39 cellular contexts compared by ENCODE assay signal in the genomic region with DNA sequence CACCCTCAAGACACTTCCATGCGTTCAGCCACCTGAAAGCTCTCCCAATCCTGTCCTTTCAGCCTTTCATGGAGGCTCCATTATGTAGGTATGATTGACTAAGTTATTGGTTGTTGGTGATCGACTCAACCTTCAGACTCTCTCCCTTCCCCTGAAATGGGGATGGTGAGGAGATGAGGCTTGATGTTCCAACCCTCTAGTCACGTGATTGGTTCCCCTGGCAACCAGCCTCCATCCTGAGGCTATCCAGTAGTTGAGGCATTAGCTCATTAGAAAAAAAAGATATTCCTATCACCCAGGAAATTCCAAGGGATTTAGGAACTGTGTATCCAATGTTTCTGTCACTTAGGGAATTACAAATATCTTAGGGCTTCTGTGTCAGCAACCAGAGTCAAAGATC.
"Had no signal": no experiment of that assay in that cellular context is flagged by ENCODE, and none has a peak within 500 bp of the region (broad histone marks: within the 10 kb centered on the region; RNA-seq: fewer than 3 reads in every experiment).

No MANE protein-coding gene starts in this region.

- H3K9me3 ChIP-seq: adrenal gland, ascending aorta, body of pancreas, breast epithelium had no signal

- DNase-seq: activated effector memory CD4-positive, alpha-beta T cell treated with anti-CD3 and anti-CD28 coated beads, Interleukin-2, amount 50 U/mL, for 16 hours; activated effector memory CD4-positive, alpha-beta T cell treated with Interleukin-2 at 50 U/mL for 16 hours; activated gamma-delta T cell; activated gamma-delta T cell treated with Interleukin-2 at 50 U/mL for 16 hours; activated naive CD4-positive, alpha-beta T cell; activated naive CD4-positive, alpha-beta T cell treated with anti-CD3 and anti-CD28 coated beads for 36 hours; activated naive CD4-positive, alpha-beta T cell treated with anti-CD3 and anti-CD28 coated beads, Interleukin-2, amount 10 ng/mL, durations not matched to agents 7 days and 5 days; activated naive CD4-positive, alpha-beta T cell treated with anti-CD3 and anti-CD28 coated beads, Interleukin-2, amount 50 U/mL, for 16 hours; activated naive CD4-positive, alpha-beta T cell treated with Interleukin-2 at 50 U/mL for 16 hours; activated naive CD8-positive, alpha-beta T cell treated with anti-CD3 and anti-CD28 coated beads for 36 hours; activated naive CD8-positive, alpha-beta T cell treated with anti-CD3 and anti-CD28 coated beads, Interleukin-2, amount 10 ng/mL, durations not matched to agents 7 days and 5 days; activated naive CD8-positive, alpha-beta T cell treated with anti-CD3 and anti-CD28 coated beads, Interleukin-2, amount 50 U/mL, for 24 hours; activated T-cell treated with anti-CD3 and anti-CD28 coated beads, Interleukin-2, amount 50 U/mL, for 1 hour; activated T-cell treated with anti-CD3 and anti-CD28 coated beads, Interleukin-2, amount 50 U/mL, for 24 hours; activated T-cell treated with anti-CD3 and anti-CD28 coated beads, Interleukin-2, amount 50 U/mL, for 4 hours; activated T-cell treated with anti-CD3 and anti-CD28 coated beads, Interleukin-2, amount 50 U/mL, for 48 hours; activated T-cell treated with anti-CD3 and anti-CD28 coated beads, Interleukin-2, amount 50 U/mL, for 72 hours; adrenal gland; amniotic stem cell; amygdala; anterior cingulate cortex; aorta; body of pancreas; brain microvascular endothelial cell; caudate nucleus; central memory CD4-positive, alpha-beta T cell; cerebellar nuclear complex had no signal

- FAIRE-seq: astrocyte had no signal

- H3K4me3 Mint-ChIP-seq: activated naive CD4-positive, alpha-beta T cell treated with anti-CD3 and anti-CD28 coated beads for 36 hours; activated naive CD4-positive, alpha-beta T cell treated with anti-CD3 and anti-CD28 coated beads, Interleukin-2, amount 10 ng/mL, durations not matched to agents 7 days and 5 days; activated naive CD4-positive, alpha-beta T cell treated with anti-CD3 and anti-CD28 coated beads, Interleukin-2, amount 50 U/mL, for 24 hours; activated naive CD8-positive, alpha-beta T cell; activated naive CD8-positive, alpha-beta T cell treated with anti-CD3 and anti-CD28 coated beads for 36 hours; activated naive CD8-positive, alpha-beta T cell treated with anti-CD3 and anti-CD28 coated beads, Interleukin-2, amount 10 ng/mL, durations not matched to agents 7 days and 5 days; activated naive CD8-positive, alpha-beta T cell treated with anti-CD3 and anti-CD28 coated beads, Interleukin-2, amount 50 U/mL, for 24 hours; activated T-cell treated with anti-CD3 and anti-CD28 coated beads, Interleukin-2, amount 50 U/mL, for 24 hours; activated T-cell treated with anti-CD3 and anti-CD28 coated beads, Interleukin-2, amount 50 U/mL, for 4 hours; activated T-cell treated with anti-CD3 and anti-CD28 coated beads, Interleukin-2, amount 50 U/mL, for 72 hours; activated T-helper 1 cell treated with anti-CD3 and anti-CD28 coated beads, Interleukin-12 subunit alpha, Interleukin-12 subunit beta, Interleukin-2, Interleukin-4 antibody, amounts not matched to agents 30 ng/mL and 10 ng/mL and 1 ng/mL, durations not matched to agents 14 hours and 24 hours and 36 hours; activated T-helper 17 cell treated with anti-CD3 and anti-CD28 coated beads, Interleukin-2, amount 50 U/mL, for 72 hours; brain; central memory CD8-positive, alpha-beta T cell had no signal

- H3K27me3 ChIP-seq: adrenal gland, ascending aorta, body of pancreas, brain microvascular endothelial cell, breast epithelium, cardiac muscle cell had no signal

- H3K27ac ChIP-seq: adrenal gland, ascending aorta, body of pancreas, brain microvascular endothelial cell, breast epithelium, cardiac muscle cell had no signal

- H3K27me3 Mint-ChIP-seq: activated naive CD4-positive, alpha-beta T cell treated with anti-CD3 and anti-CD28 coated beads, Interleukin-2, amount 10 ng/mL, durations not matched to agents 7 days and 5 days; activated naive CD4-positive, alpha-beta T cell treated with anti-CD3 and anti-CD28 coated beads, Interleukin-2, amount 50 U/mL, for 24 hours; activated naive CD8-positive, alpha-beta T cell treated with anti-CD3 and anti-CD28 coated beads for 36 hours; activated naive CD8-positive, alpha-beta T cell treated with anti-CD3 and anti-CD28 coated beads, Interleukin-2, amount 10 ng/mL, durations not matched to agents 7 days and 5 days; activated naive CD8-positive, alpha-beta T cell treated with anti-CD3 and anti-CD28 coated beads, Interleukin-2, amount 50 U/mL, for 24 hours; activated T-cell treated with anti-CD3 and anti-CD28 coated beads, Interleukin-2, amount 50 U/mL, for 24 hours; activated T-helper 17 cell treated with anti-CD3 and anti-CD28 coated beads, Interleukin-2, amount 50 U/mL, for 72 hours; central memory CD8-positive, alpha-beta T cell had no signal

- H3K9me3 Mint-ChIP-seq: activated naive CD4-positive, alpha-beta T cell treated with anti-CD3 and anti-CD28 coated beads, Interleukin-2, amount 10 ng/mL, durations not matched to agents 7 days and 5 days; activated naive CD4-positive, alpha-beta T cell treated with anti-CD3 and anti-CD28 coated beads, Interleukin-2, amount 50 U/mL, for 24 hours; activated naive CD8-positive, alpha-beta T cell treated with anti-CD3 and anti-CD28 coated beads for 36 hours; activated naive CD8-positive, alpha-beta T cell treated with anti-CD3 and anti-CD28 coated beads, Interleukin-2, amount 10 ng/mL, durations not matched to agents 7 days and 5 days; activated naive CD8-positive, alpha-beta T cell treated with anti-CD3 and anti-CD28 coated beads, Interleukin-2, amount 50 U/mL, for 24 hours; activated T-cell treated with anti-CD3 and anti-CD28 coated beads, Interleukin-2, amount 50 U/mL, for 24 hours; activated T-cell treated with anti-CD3 and anti-CD28 coated beads, Interleukin-2, amount 50 U/mL, for 4 hours; activated T-cell treated with anti-CD3 and anti-CD28 coated beads, Interleukin-2, amount 50 U/mL, for 72 hours; activated T-helper 1 cell treated with anti-CD3 and anti-CD28 coated beads, Interleukin-12 subunit alpha, Interleukin-12 subunit beta, Interleukin-2, Interleukin-4 antibody, amounts not matched to agents 30 ng/mL and 10 ng/mL and 1 ng/mL, durations not matched to agents 14 hours and 24 hours and 36 hours; activated T-helper 17 cell treated with anti-CD3 and anti-CD28 coated beads, Interleukin-2, amount 50 U/mL, for 72 hours; activated T-helper 2 cell treated with anti-CD3 and anti-CD28 coated beads, Interferon-gamma antibody, Interleukin-2, Interleukin-4, amounts not matched to agents 10 μg/mL and 5 μg/mL and 100 μg/mL, durations not matched to agents 14 hours and 24 hours and 36 hours had no signal

- H3K36me3 Mint-ChIP-seq: activated naive CD4-positive, alpha-beta T cell treated with anti-CD3 and anti-CD28 coated beads, Interleukin-2, amount 10 ng/mL, durations not matched to agents 7 days and 5 days; activated naive CD4-positive, alpha-beta T cell treated with anti-CD3 and anti-CD28 coated beads, Interleukin-2, amount 50 U/mL, for 24 hours; activated naive CD4-positive, alpha-beta T cell treated with anti-CD3 and anti-CD28 coated beads, Interleukin-2, amount 50 U/mL, for 72 hours; activated naive CD8-positive, alpha-beta T cell; activated naive CD8-positive, alpha-beta T cell treated with anti-CD3 and anti-CD28 coated beads for 36 hours; activated naive CD8-positive, alpha-beta T cell treated with anti-CD3 and anti-CD28 coated beads, Interleukin-2, amount 10 ng/mL, durations not matched to agents 7 days and 5 days; brain had no signal

- H3K4me1 ChIP-seq: adrenal gland, ascending aorta, body of pancreas, breast epithelium had no signal

- H3K36me3 ChIP-seq: adrenal gland, ascending aorta, brain microvascular endothelial cell, breast epithelium, cardiac muscle cell had no signal

- H3K4me1 Mint-ChIP-seq: activated naive CD4-positive, alpha-beta T cell treated with anti-CD3 and anti-CD28 coated beads, Interleukin-2, amount 10 ng/mL, durations not matched to agents 7 days and 5 days; activated naive CD4-positive, alpha-beta T cell treated with anti-CD3 and anti-CD28 coated beads, Interleukin-2, amount 50 U/mL, for 24 hours; activated naive CD8-positive, alpha-beta T cell treated with anti-CD3 and anti-CD28 coated beads for 36 hours; activated naive CD8-positive, alpha-beta T cell treated with anti-CD3 and anti-CD28 coated beads, Interleukin-2, amount 10 ng/mL, durations not matched to agents 7 days and 5 days; activated naive CD8-positive, alpha-beta T cell treated with anti-CD3 and anti-CD28 coated beads, Interleukin-2, amount 50 U/mL, for 24 hours; activated T-helper 17 cell treated with anti-CD3 and anti-CD28 coated beads, Interleukin-2, amount 50 U/mL, for 72 hours; brain; central memory CD8-positive, alpha-beta T cell had no signal

- ATAC-seq: activated naive CD4-positive, alpha-beta T cell treated with anti-CD3 and anti-CD28 coated beads, Interleukin-2, amount 50 U/mL, for 72 hours; activated naive CD8-positive, alpha-beta T cell treated with anti-CD3 and anti-CD28 coated beads, Interleukin-2, amount 50 U/mL, for 24 hours; activated T-cell treated with anti-CD3 and anti-CD28 coated beads, Interleukin-2, amount 50 U/mL, for 4 hours; activated T-cell treated with anti-CD3 and anti-CD28 coated beads, Interleukin-2, amount 50 U/mL, for 72 hours; activated T-helper 17 cell treated with anti-CD3 and anti-CD28 coated beads, Interleukin-2, amount 50 U/mL, for 72 hours; body of pancreas had no signal

- H3K27ac Mint-ChIP-seq: activated naive CD4-positive, alpha-beta T cell treated with anti-CD3 and anti-CD28 coated beads for 36 hours; activated naive CD4-positive, alpha-beta T cell treated with anti-CD3 and anti-CD28 coated beads, Interleukin-2, amount 10 ng/mL, durations not matched to agents 7 days and 5 days; activated naive CD4-positive, alpha-beta T cell treated with anti-CD3 and anti-CD28 coated beads, Interleukin-2, amount 50 U/mL, for 24 hours; activated naive CD4-positive, alpha-beta T cell treated with anti-CD3 and anti-CD28 coated beads, Interleukin-2, amount 50 U/mL, for 72 hours; activated naive CD8-positive, alpha-beta T cell; activated naive CD8-positive, alpha-beta T cell treated with anti-CD3 and anti-CD28 coated beads for 36 hours; activated naive CD8-positive, alpha-beta T cell treated with anti-CD3 and anti-CD28 coated beads, Interleukin-2, amount 10 ng/mL, durations not matched to agents 7 days and 5 days; activated naive CD8-positive, alpha-beta T cell treated with anti-CD3 and anti-CD28 coated beads, Interleukin-2, amount 50 U/mL, for 24 hours; activated T-cell treated with anti-CD3 and anti-CD28 coated beads, Interleukin-2, amount 50 U/mL, for 24 hours; activated T-cell treated with anti-CD3 and anti-CD28 coated beads, Interleukin-2, amount 50 U/mL, for 72 hours; activated T-helper 1 cell treated with anti-CD3 and anti-CD28 coated beads, Interleukin-12 subunit alpha, Interleukin-12 subunit beta, Interleukin-2, Interleukin-4 antibody, amounts not matched to agents 30 ng/mL and 10 ng/mL and 1 ng/mL, durations not matched to agents 14 hours and 24 hours and 36 hours; activated T-helper 17 cell treated with anti-CD3 and anti-CD28 coated beads, Interleukin-2, amount 50 U/mL, for 72 hours; activated T-helper 2 cell treated with anti-CD3 and anti-CD28 coated beads, Interferon-gamma antibody, Interleukin-2, Interleukin-4, amounts not matched to agents 10 μg/mL and 5 μg/mL and 100 μg/mL, durations not matched to agents 14 hours and 24 hours and 36 hours; brain had no signal

- H3K4me3 ChIP-seq: adrenal gland, ascending aorta, body of pancreas, breast epithelium, cardiac muscle cell had no signal
